1 cellular context compared by ENCODE assay signal in the genomic region with DNA sequence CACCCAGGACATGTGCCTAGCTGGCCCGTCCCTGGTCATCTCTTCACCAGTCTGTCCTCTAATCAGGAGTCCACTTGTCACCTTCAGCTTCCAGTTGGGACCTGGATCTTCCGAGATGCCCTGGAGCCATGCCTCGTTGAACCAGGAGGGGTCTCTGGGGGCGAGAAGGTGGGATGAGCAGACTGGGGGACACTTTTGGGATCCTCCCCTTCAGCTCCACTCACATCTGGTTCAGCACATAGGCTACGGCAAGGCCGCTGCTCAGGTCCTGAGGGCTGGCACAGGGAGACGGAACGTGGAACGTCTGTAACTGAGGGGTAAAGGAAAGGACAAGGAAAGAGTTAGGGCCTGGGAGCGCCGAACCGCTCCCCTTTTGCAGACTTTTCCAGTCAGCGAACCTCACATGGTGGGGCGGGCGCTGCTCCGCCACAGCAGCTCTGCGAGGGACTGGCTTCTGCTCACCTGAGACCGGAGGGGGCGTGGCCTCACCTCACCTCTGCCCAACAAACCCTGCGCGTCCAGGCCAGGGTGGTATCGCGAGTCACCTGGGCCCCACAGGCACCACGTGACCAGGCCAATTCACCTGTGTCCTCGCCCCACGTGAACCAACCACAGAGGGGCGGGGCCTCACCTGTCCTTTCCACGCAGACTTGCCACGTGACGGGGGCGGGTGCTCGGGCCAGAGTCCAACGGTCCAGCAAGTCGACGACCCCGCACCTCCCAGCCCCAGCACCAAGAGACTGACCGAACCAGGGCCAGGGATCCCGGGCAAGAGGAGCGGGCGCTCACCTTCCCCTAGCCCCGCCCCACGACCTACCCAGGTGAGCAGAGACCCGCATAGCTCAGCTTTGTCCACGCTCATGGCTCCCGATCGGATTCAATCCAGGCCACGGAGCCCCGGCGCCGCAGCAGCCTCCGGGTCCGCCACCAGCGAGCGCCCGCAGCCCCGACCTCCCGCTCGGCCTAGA.
TF ChIP-seq lines count a peak whose summit lies in the region.

A gene with protein sequence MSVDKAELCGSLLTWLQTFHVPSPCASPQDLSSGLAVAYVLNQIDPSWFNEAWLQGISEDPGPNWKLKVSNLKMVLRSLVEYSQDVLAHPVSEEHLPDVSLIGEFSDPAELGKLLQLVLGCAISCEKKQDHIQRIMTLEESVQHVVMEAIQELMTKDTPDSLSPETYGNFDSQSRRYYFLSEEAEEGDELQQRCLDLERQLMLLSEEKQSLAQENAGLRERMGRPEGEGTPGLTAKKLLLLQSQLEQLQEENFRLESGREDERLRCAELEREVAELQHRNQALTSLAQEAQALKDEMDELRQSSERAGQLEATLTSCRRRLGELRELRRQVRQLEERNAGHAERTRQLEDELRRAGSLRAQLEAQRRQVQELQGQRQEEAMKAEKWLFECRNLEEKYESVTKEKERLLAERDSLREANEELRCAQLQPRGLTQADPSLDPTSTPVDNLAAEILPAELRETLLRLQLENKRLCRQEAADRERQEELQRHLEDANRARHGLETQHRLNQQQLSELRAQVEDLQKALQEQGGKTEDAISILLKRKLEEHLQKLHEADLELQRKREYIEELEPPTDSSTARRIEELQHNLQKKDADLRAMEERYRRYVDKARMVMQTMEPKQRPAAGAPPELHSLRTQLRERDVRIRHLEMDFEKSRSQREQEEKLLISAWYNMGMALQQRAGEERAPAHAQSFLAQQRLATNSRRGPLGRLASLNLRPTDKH (minus strand): TSS at position 965 of the 968 bp plus-strand sequence. CDS start 103 bp downstream, at position 862.

TF ChIP-seq in HCT116, 20 proteins besides CTCF, POLR2A, EP300 and RAD21:
- peak; percentile 42; the same call in 1 of the 2 replicates for TF ChIP-seq ZFX (IDR thresholded peaks at IDR 0.05)
- TF ChIP-seq, protein P1, sequence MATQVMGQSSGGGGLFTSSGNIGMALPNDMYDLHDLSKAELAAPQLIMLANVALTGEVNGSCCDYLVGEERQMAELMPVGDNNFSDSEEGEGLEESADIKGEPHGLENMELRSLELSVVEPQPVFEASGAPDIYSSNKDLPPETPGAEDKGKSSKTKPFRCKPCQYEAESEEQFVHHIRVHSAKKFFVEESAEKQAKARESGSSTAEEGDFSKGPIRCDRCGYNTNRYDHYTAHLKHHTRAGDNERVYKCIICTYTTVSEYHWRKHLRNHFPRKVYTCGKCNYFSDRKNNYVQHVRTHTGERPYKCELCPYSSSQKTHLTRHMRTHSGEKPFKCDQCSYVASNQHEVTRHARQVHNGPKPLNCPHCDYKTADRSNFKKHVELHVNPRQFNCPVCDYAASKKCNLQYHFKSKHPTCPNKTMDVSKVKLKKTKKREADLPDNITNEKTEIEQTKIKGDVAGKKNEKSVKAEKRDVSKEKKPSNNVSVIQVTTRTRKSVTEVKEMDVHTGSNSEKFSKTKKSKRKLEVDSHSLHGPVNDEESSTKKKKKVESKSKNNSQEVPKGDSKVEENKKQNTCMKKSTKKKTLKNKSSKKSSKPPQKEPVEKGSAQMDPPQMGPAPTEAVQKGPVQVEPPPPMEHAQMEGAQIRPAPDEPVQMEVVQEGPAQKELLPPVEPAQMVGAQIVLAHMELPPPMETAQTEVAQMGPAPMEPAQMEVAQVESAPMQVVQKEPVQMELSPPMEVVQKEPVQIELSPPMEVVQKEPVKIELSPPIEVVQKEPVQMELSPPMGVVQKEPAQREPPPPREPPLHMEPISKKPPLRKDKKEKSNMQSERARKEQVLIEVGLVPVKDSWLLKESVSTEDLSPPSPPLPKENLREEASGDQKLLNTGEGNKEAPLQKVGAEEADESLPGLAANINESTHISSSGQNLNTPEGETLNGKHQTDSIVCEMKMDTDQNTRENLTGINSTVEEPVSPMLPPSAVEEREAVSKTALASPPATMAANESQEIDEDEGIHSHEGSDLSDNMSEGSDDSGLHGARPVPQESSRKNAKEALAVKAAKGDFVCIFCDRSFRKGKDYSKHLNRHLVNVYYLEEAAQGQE (IDR thresholded peaks at IDR 0.05; ENCODE audit: low read depth): no peak
- TF ChIP-seq FOSL1 (IDR thresholded peaks at IDR 0.05; ENCODE audit: low read depth): no peak
- no peak for TF ChIP-seq CBX3 (IDR thresholded peaks at IDR 0.05; ENCODE audit: low read depth)
- TF ChIP-seq EZH2phosphoT487 (IDR thresholded peaks at IDR 0.05; ENCODE audit: borderline replicate concordance): no peak
- TF ChIP-seq POLR2AphosphoS5 (IDR thresholded peaks at IDR 0.05; ENCODE audit: low read depth, low read length): peak; percentile 73
- no peak for TF ChIP-seq TCF7L2 (IDR thresholded peaks at IDR 0.05; ENCODE audit: borderline replicate concordance, extremely low read depth, insufficient read depth, insufficient read length)
- no peak for TF ChIP-seq EGR1 (IDR thresholded peaks at IDR 0.05; ENCODE audit: low read depth)
- TF ChIP-seq, protein P2, sequence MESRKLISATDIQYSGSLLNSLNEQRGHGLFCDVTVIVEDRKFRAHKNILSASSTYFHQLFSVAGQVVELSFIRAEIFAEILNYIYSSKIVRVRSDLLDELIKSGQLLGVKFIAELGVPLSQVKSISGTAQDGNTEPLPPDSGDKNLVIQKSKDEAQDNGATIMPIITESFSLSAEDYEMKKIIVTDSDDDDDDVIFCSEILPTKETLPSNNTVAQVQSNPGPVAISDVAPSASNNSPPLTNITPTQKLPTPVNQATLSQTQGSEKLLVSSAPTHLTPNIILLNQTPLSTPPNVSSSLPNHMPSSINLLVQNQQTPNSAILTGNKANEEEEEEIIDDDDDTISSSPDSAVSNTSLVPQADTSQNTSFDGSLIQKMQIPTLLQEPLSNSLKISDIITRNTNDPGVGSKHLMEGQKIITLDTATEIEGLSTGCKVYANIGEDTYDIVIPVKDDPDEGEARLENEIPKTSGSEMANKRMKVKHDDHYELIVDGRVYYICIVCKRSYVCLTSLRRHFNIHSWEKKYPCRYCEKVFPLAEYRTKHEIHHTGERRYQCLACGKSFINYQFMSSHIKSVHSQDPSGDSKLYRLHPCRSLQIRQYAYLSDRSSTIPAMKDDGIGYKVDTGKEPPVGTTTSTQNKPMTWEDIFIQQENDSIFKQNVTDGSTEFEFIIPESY (IDR thresholded peaks at IDR 0.05; ENCODE audit: extremely low read depth, insufficient replicate concordance, low read length): peak; percentile 88
- TF ChIP-seq JUND (IDR thresholded peaks at IDR 0.05): no peak
- TF ChIP-seq, protein P3, sequence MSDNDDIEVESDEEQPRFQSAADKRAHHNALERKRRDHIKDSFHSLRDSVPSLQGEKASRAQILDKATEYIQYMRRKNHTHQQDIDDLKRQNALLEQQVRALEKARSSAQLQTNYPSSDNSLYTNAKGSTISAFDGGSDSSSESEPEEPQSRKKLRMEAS (IDR thresholded peaks at IDR 0.05): peak; percentile 96
- peak; percentile 88 for TF ChIP-seq SP1 (IDR thresholded peaks at IDR 0.05; ENCODE audit: low read depth)
- no peak for TF ChIP-seq SRF (IDR thresholded peaks at IDR 0.05; ENCODE audit: low read depth)
- TF ChIP-seq ELF1 (IDR thresholded peaks at IDR 0.05; ENCODE audit: borderline replicate concordance, low read depth): no peak
- TF ChIP-seq, protein P4, sequence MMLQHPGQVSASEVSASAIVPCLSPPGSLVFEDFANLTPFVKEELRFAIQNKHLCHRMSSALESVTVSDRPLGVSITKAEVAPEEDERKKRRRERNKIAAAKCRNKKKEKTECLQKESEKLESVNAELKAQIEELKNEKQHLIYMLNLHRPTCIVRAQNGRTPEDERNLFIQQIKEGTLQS (IDR thresholded peaks at IDR 0.05): no peak
- TF ChIP-seq SIN3A (IDR thresholded peaks at IDR 0.05; ENCODE audit: low read depth): peak; percentile 52; the same call in 1 of the 2 replicates
- peak; percentile 50 for TF ChIP-seq YY1 (IDR thresholded peaks at IDR 0.05; ENCODE audit: extremely low read depth, insufficient replicate concordance, low read depth, low read length)
- TF ChIP-seq ZNF274 (IDR thresholded peaks at IDR 0.05; ENCODE audit: low read depth, low read length): no peak
- no peak for TF ChIP-seq CEBPB (IDR thresholded peaks at IDR 0.05; ENCODE audit: low read depth)
- TF ChIP-seq EZH2 (IDR thresholded peaks at IDR 0.05): no peak
TF ChIP-seq in HCT116: peak in this region for 7.
